Comparison of ENCODE assay signal across 8 cellular contexts in genomic region chr6:83536034-83536646, GRCh38. TPM values are rescaled to one million over a fixed set of nuclear protein-coding genes. Genes with fewer than 3 reads are reported as not detected.
DNase-seq lines count a peak whose midpoint lies in the region; ATAC-seq, FAIRE-seq and TF ChIP-seq lines count a peak whose summit lies in the region.

No MANE protein-coding gene starts in this region.

- in situ Hi-C loops in GM12878 (cut with MboI) = no loop called here

- H3K4me3 ChIP-seq in SJCRH30 = no peak overlapping the region
- no peak overlapping the region for H3K4me3 ChIP-seq in GM12878
- no peak overlapping the region for H3K4me3 ChIP-seq in lower lobe of right lung
- no peak overlapping the region for H3K4me3 ChIP-seq in upper lobe of left lung

- RAD21 ChIA-PET in GM12878 (lab: Charles Lee; ENCODE audit: unreplicated experiment) = interaction anchor here (0.7 to 1.3 kb wide), 6 partner anchors 11 to 469 kb away, joined by 3 to 14 read pairs (median 3); no protein-coding TSS in a partner anchor

- H3K9ac ChIP-seq in GM12878 (ENCODE audit: control insufficient read depth, insufficient read depth, low read length) = no peak overlapping the region

- no peaks in the 10 kb centered on the region for H3K36me3 Mint-ChIP-seq in CD4-positive, alpha-beta T cell (ENCODE audit: low read depth)

- H3K9me3 ChIP-seq in CD4-positive, alpha-beta T cell (ENCODE audit: control insufficient read depth, low read length) = no peaks in the 10 kb centered on the region
- no peaks in the 10 kb centered on the region for H3K9me3 ChIP-seq in SJCRH30 (replicated peaks)
- no peaks in the 10 kb centered on the region for H3K9me3 ChIP-seq in GM12878 (replicated peaks; ENCODE audit: control insufficient read depth, insufficient read depth, low read length)
- H3K9me3 ChIP-seq in lower lobe of right lung = no peaks in the 10 kb centered on the region
- no peaks in the 10 kb centered on the region for H3K9me3 ChIP-seq in upper lobe of left lung

- FAIRE-seq in GM18507 (lab: Jason Lieb, UNC) = peak; percentile 69
- FAIRE-seq in GM12878 (lab: Jason Lieb, UNC) = peak; percentile 85
- no peak for FAIRE-seq in frontal cortex (lab: Jason Lieb, UNC)

- 17% methylated on average over 5 of the region's 5 CpGs for WGBS in GM12878 (ENCODE audit: insufficient coverage, insufficient replicate concordance, low lambda C conversion rate, missing lambda C conversion rate)
- WGBS in upper lobe of left lung, 2 donors = 37 to 46% methylated on average over 5 of the region's 5 CpGs

- H2AFZ ChIP-seq in GM12878 (ENCODE audit: control insufficient read depth, low read depth, low read length) = no peak overlapping the region

- POLR2A ChIA-PET in CD4-positive, alpha-beta T cell (lab: Charles Lee) = no interaction called here
- POLR2A ChIA-PET in GM12878 (lab: Charles Lee) = no interaction called here

- DNase-seq in CD4-positive, alpha-beta T cell = peak in 4 of 10 experiments; percentile 10 to 31 (median 22)
- no peak for DNase-seq in GM18507 (ENCODE audit: extremely low spot score, insufficient read length, low read depth)
- DNase-seq in SJCRH30 = peak; percentile 39 to 60
- peak; percentile 8 for DNase-seq in GM12878 (ENCODE audit: low read depth, low spot score)
- no peak for DNase-seq in lower lobe of right lung
- DNase-seq in upper lobe of left lung = peak in 1 of 2 donors; percentile 34
- DNase-seq in frontal cortex (ENCODE audit: low spot score in 2 of 2) = no peak

- no peak for ATAC-seq in CD4-positive, alpha-beta T cell (ENCODE audit: poor library complexity)
- peak; percentile 90 for ATAC-seq in HG03066 (IDR thresholded peaks at IDR 0.05; ENCODE audit: low read depth, unreplicated experiment)
- peak; percentile 86 for ATAC-seq in GM12878
- ATAC-seq in lower lobe of right lung = peak in 1 of 2 donors; percentile 64
- ATAC-seq in upper lobe of left lung (ENCODE audit: low FRiP score in 2 of 2) = peak in 1 of 2 donors; percentile 68

- H3K36me3 ChIP-seq in SJCRH30 (no peaks in the 10 kb centered on the region), GM12878 (ENCODE audit: control insufficient read depth in 2 of 2, insufficient read depth in 2 of 2, low read length in 1 of 2) (no peaks in the 10 kb centered on the region), lower lobe of right lung (no peaks in the 10 kb centered on the region), upper lobe of left lung (no peaks in the 10 kb centered on the region)

- SMC1A ChIA-PET in GM12878 (lab: Charles Lee; ENCODE audit: uncharacterized antibody, unreplicated experiment) = interaction anchor here (0.6 to 1.3 kb wide), 9 partner anchors 9 to 470 kb away, joined by 3 to 21 read pairs (median 4); partner anchors contain the start of genes DOP1A and UBE3D

- CTCF ChIA-PET in CD4-positive, alpha-beta T cell (lab: Charles Lee) = interaction anchor here (0.8 to 1.0 kb wide), 2 partner anchors 19 to 315 kb away, joined by 3 to 4 read pairs; no protein-coding TSS in a partner anchor
- CTCF ChIA-PET in GM12878 (lab: Yijun Ruan, JAX) = interaction anchor here (0.6 to 1.7 kb wide), 32 partner anchors 9 to 471 kb away, joined by 3 to 19 read pairs (median 4); partner anchors contain the start of genes DOP1A and PRSS35

- intact Hi-C loops in CD4-positive, alpha-beta T cell (cut with DNase I, micrococcal nuclease) = no loop called here
- intact Hi-C loops in GM12878 (cut with micrococcal nuclease; ENCODE audit: unreplicated experiment) = no loop called here
- intact Hi-C loops in lower lobe of right lung (cut with DNase I) = no loop called here

- no peaks in the 10 kb centered on the region for H3K27me3 ChIP-seq in CD4-positive, alpha-beta T cell (ENCODE audit: control insufficient read depth, insufficient read depth, low read length)
- H3K27me3 ChIP-seq in SJCRH30 (no peaks in the 10 kb centered on the region), GM12878 (replicated peaks in 1 of 2; ENCODE audit: control insufficient read depth in 2 of 2, insufficient read depth in 2 of 2, low read length in 1 of 2) (no peaks in the 10 kb centered on the region), lower lobe of right lung (ENCODE audit: low read depth) (no peaks in the 10 kb centered on the region), upper lobe of left lung (no peaks in the 10 kb centered on the region)

- no TSS peak for BruUV-seq in GM12878 (replicated peaks; lab: Mats Ljungman, UMichigan)

- no peak overlapping the region for H3K27ac Mint-ChIP-seq in CD4-positive, alpha-beta T cell

- H3K79me2 ChIP-seq in GM12878 (ENCODE audit: control insufficient read depth, insufficient read depth, low read length) = no peaks in the 10 kb centered on the region

- no peak overlapping the region for H3K4me2 ChIP-seq in GM12878 (ENCODE audit: control insufficient read depth, insufficient read depth)

- H3K27ac ChIP-seq in CD4-positive, alpha-beta T cell (ENCODE audit: low read depth, low read length) = no peak overlapping the region
- no peak overlapping the region for H3K27ac ChIP-seq in SJCRH30
- no peak overlapping the region for H3K27ac ChIP-seq in GM12878 (ENCODE audit: control insufficient read depth, insufficient read depth)
- H3K27ac ChIP-seq in lower lobe of right lung = no peak overlapping the region
- H3K27ac ChIP-seq in upper lobe of left lung = no peak overlapping the region

- no peaks in the 10 kb centered on the region for H3K9me3 Mint-ChIP-seq in CD4-positive, alpha-beta T cell

- H3K4me1 Mint-ChIP-seq in CD4-positive, alpha-beta T cell (ENCODE audit: low read depth) = no peaks in the 10 kb centered on the region

- H3K27me3 Mint-ChIP-seq in CD4-positive, alpha-beta T cell = no peaks in the 10 kb centered on the region

- peak; percentile 53 for TF ChIP-seq RAD21 in GM12878 (IDR thresholded peaks at IDR 0.05; ENCODE audit: insufficient read depth, low read depth, low read length)

- H3K4me1 ChIP-seq in SJCRH30 (no peaks in the 10 kb centered on the region), GM12878 (ENCODE audit: control insufficient read depth, insufficient read depth, low read length) (no peaks in the 10 kb centered on the region), lower lobe of right lung (no peaks in the 10 kb centered on the region), upper lobe of left lung (no peaks in the 10 kb centered on the region)

- TF ChIP-seq POLR2A in GM12878 (IDR thresholded peaks at IDR 0.05; ENCODE audit: low read depth, low read length) (no peak), upper lobe of left lung (IDR thresholded peaks at IDR 0.05) (no peak)

- H4K20me1 ChIP-seq in GM12878 (ENCODE audit: control insufficient read depth, insufficient read depth) = no peaks in the 10 kb centered on the region

- H3K4me3 Mint-ChIP-seq in CD4-positive, alpha-beta T cell = no peak overlapping the region

- TF ChIP-seq CTCF in CD4-positive, alpha-beta T cell (IDR thresholded peaks at IDR 0.05) = peak; percentile 58
- TF ChIP-seq CTCF in GM12878 (IDR thresholded peaks at IDR 0.05 in 2 of 3, conservative IDR thresholded peaks at IDR 0.05 in 1 of 3; ENCODE audit: control insufficient read depth in 2 of 3, extremely low read depth in 1 of 3, insufficient read depth in 1 of 3, low read depth in 3 of 3, low read length in 3 of 3) = peak; percentile 71 to 89 (median 87)
- TF ChIP-seq CTCF in lower lobe of right lung (IDR thresholded peaks at IDR 0.05) = peak; percentile 70
- TF ChIP-seq CTCF in upper lobe of left lung (IDR thresholded peaks at IDR 0.05) = peak; percentile 25 to 56 (median 48)

- TF ChIP-seq EP300 in GM12878 (IDR thresholded peaks at IDR 0.05; ENCODE audit: borderline replicate concordance in 1 of 2, control insufficient read depth in 1 of 2, low read depth in 2 of 2, low read length in 2 of 2) (no peak), upper lobe of left lung (IDR thresholded peaks at IDR 0.05) (no peak)

TF ChIP-seq in GM12878, 131 proteins besides CTCF, POLR2A, EP300 and RAD21 (continues in another document):
- no peak for TF ChIP-seq RELB (IDR thresholded peaks at IDR 0.05; ENCODE audit: low read depth)

RNA-seq across cellular contexts. Expression of gene PRSS35, which starts 23.8 kb away (rescaled TPM):
- total RNA-seq in CD4-positive, alpha-beta T cell = not detected
- total RNA-seq in SJCRH30 (2014; rRNA removed; shearing (Covaris generic)) = not detected in 2 replicates
- total RNA-seq in GM12878 (2013; cell fraction: nucleolus; rRNA removed) = not detected in 2 replicates
- total RNA-seq in GM12878 (2014; rRNA removed) (not detected in 2 replicates), GM12878 (2014; rRNA removed; fragmentation: Illumina TruSeq; extraction: Trizol) (not detected in 2 replicates), GM12878 (2021) (not detected in 2 replicates), lower lobe of right lung (0.59 TPM), upper lobe of left lung (1 to 10 TPM in 2 of 6 donors, under 1 TPM in 2, not detected in 2; 0.57 to 1.4 (median 0.86) TPM), frontal cortex (2.0 TPM)
- not detected for polyA plus RNA-seq in GM12878 (2011; ENCODE audit: low read depth)
- polyA plus RNA-seq in GM12878 (2011; rRNA removed) (not detected in 2 replicates), GM12878 (2014; fragmentation: Illumina TruSeq; extraction: Trizol) (not detected in 2 replicates), GM12878 (2014; fragmentation: Nextera tagmentation; extraction: Ambion mirVana) (not detected), GM12878 (2014; rRNA removed) (not detected in 2 replicates), GM12878 (2016; fragmentation: Nextera tagmentation; extraction: Ambion mirVana) (not detected)
- not detected in 2 replicates for polyA plus RNA-seq in GM12878 (2011; cell fraction: cytosol; rRNA removed)
- polyA plus RNA-seq in GM12878 (2011; cell fraction: nucleus; rRNA removed) = not detected in 2 replicates
- polyA plus RNA-seq in GM12878 (2012) = not detected in 2 replicates
- polyA minus RNA-seq in GM12878 (2011; rRNA and poly(A)+ RNA removed) = not detected in 2 replicates
- polyA minus RNA-seq in GM12878 (2011; cell fraction: cytosol; rRNA and poly(A)+ RNA removed) = not detected in 2 replicates
- not detected in 2 replicates for polyA minus RNA-seq in GM12878 (2011; cell fraction: nucleus; rRNA and poly(A)+ RNA removed)

Comparison
In these comparisons a context has a peak if more than half of its experiments do, and no peak if none do; other contexts are left out.
1. DNase-seq: peak in SJCRH30 (2 of 2) and GM12878 (single experiment); none in GM18507 (single experiment), lower lobe of right lung (single experiment) and frontal cortex (0 of 2).
2. Peak in every context shown above with its lines, with median percentiles within 50 percentile points of each other: CTCF ChIP-seq.